ENCODE assay signal across 17 cellular contexts in the genomic region with DNA sequence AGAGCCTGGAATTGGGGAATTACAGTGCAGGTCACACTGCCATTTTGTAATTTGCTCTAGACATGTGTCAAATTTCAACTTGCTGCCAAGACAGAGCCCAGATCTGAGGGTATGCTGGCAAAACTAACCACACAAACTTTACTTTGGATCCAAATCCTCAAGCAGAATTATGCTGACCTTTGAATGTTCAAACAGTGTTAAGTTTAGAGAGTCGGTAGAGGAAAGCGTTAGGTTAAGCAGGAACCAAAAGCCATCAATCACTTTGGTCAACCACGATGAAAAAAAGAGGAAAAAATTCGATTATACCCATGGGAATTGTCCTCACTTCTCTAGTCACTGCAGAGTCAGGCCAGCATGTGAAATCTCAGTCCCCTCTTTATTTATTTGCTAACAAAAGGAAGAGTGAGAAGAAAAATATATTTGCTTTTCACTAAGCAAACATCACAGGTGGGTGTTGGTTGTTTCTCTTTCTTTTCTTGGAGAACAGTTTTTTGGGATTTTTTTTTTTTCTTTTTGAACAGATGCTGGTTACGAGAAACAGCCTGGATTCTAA.
A peak's percentile ranks its signal among the peaks of the same experiment; 100 is the strongest.
DNase-seq lines count a peak whose midpoint lies in the region; ATAC-seq and TF ChIP-seq lines count a peak whose summit lies in the region.
"Had no signal": no experiment of that assay in that cellular context is flagged by ENCODE, and none has a peak within 500 bp of the region (broad histone marks: within the 10 kb centered on the region; RNA-seq: fewer than 3 reads in every experiment).

No MANE protein-coding gene starts in this region.

- peaks cover 10% of the 10 kb centered on the region for H3K9me3 Mint-ChIP-seq in MCF 10A (ENCODE audit: unreplicated experiment)
- H3K9me3 Mint-ChIP-seq in WTC11, result 0 out of 2 replicates have a peak, but pooled peaks cover 6% of the 10 kb centered on the region
- no peaks in the 10 kb centered on the region for H3K9me3 Mint-ChIP-seq in type B pancreatic cell
- H3K9me3 Mint-ChIP-seq in nephron progenitor cell, result peaks cover 16% of the 10 kb centered on the region

- TF ChIP-seq POLR2A in breast epithelium (IDR thresholded peaks at IDR 0.05) (no peak), vagina (IDR thresholded peaks at IDR 0.05) (no peak)

- BruUV-seq in MCF 10A (replicated peaks; lab: Mats Ljungman, UMichigan), result no TSS peak

- peak in 1 of 2 donors; percentile 12 for TF ChIP-seq RAD21 in liver (IDR thresholded peaks at IDR 0.05)

- H3K9me3 ChIP-seq in breast epithelium (no peaks in the 10 kb centered on the region), liver (ENCODE audit: control insufficient read depth in 4 of 4, low read length in 3 of 4) (no peaks in the 10 kb centered on the region), vagina (no peaks in the 10 kb centered on the region)

- H3K27ac Mint-ChIP-seq in MCF 10A (ENCODE audit: low read depth, unreplicated experiment) (peak overlapping the region; percentile 14), WTC11 (peak overlapping the region; percentile 5; the same call in 1 of the 2 replicates), type B pancreatic cell (peak overlapping the region; percentile 3), nephron progenitor cell (no peak overlapping the region)
- H3K27ac Mint-ChIP-seq: CD8-positive, alpha-beta memory T cell; T-helper 17 cell had no signal

- in situ Hi-C loops in brain microvascular endothelial cell (cut with HindIII; ENCODE audit: low pct_ligation_motif_present, low sequenced_read_pairs), result no loop called here

- 17% methylated on average over 5 of the region's 5 CpGs for WGBS in liver

- H3K4me1 ChIP-seq in breast epithelium, result no peaks in the 10 kb centered on the region
- H3K4me1 ChIP-seq in liver (ENCODE audit: control insufficient read depth in 4 of 4, insufficient read depth in 4 of 4, low read length in 3 of 4), result peaks cover 2 to 14% (median 8%) of the 10 kb centered on the region in 4 donors
- peaks cover 8% of the 10 kb centered on the region for H3K4me1 ChIP-seq in vagina

- H3K9ac ChIP-seq in liver (ENCODE audit: low read depth in 1 of 2, low read length in 2 of 2), result no peak overlapping the region

- H3K27me3 ChIP-seq in breast epithelium, result no peaks in the 10 kb centered on the region
- no peaks in the 10 kb centered on the region for H3K27me3 ChIP-seq in liver (ENCODE audit: control insufficient read depth in 4 of 4, insufficient read depth in 4 of 4, low read length in 3 of 4)
- no peaks in the 10 kb centered on the region for H3K27me3 ChIP-seq in brain microvascular endothelial cell (replicated peaks)
- no peaks in the 10 kb centered on the region for H3K27me3 ChIP-seq in vagina
- H3K27me3 ChIP-seq: dorsolateral prefrontal cortex had no signal

- CTCF ChIA-PET in MCF 10A (lab: Yijun Ruan, JAX), result no interaction called here
- CTCF ChIA-PET in WTC11 (lab: Charles Lee), result no interaction called here

- DNase-seq in MCF 10A (ENCODE audit: unreplicated experiment) (no peak), breast epithelium (ENCODE audit: low spot score in 2 of 2) (no peak), WTC11 (ENCODE audit: low spot score) (no peak), type B pancreatic cell (ENCODE audit: extremely low spot score, unreplicated experiment) (no peak), brain microvascular endothelial cell (no peak), nephron progenitor cell (no peak), vagina (ENCODE audit: extremely low spot score in 2 of 2) (no peak)
- DNase-seq: activated CD4-positive, alpha-beta T cell treated with anti-CD3 and anti-CD28 coated beads for 1 hour; activated CD8-positive, alpha-beta memory T cell treated with anti-CD3 and anti-CD28 coated beads, Interleukin-2, amount 50 U/mL, for 4 hours; activated naive CD4-positive, alpha-beta T cell treated with Interleukin-2 at 50 U/mL for 16 hours; CD8-positive, alpha-beta memory T cell; dorsolateral prefrontal cortex; hippocampal formation; SHP77; T-helper 17 cell had no signal

- H3K27ac ChIP-seq in breast epithelium, result no peak overlapping the region
- peak overlapping the region in 1 of 2 donors; percentile 16 for H3K27ac ChIP-seq in liver (ENCODE audit: low read depth in 1 of 2, low read length in 2 of 2)
- no peak overlapping the region for H3K27ac ChIP-seq in brain microvascular endothelial cell
- H3K27ac ChIP-seq in vagina, result no peak overlapping the region

- POLR2A ChIA-PET in MCF 10A (lab: Yijun Ruan, JAX), result interaction anchor here (1.3 kb wide), 1 partner anchor 21 kb away, joined by 5 read pairs; no protein-coding TSS in a partner anchor
- POLR2A ChIA-PET in WTC11 (lab: Charles Lee), result no interaction called here

- intact Hi-C loops in MCF 10A (cut with micrococcal nuclease), result no loop called here
- intact Hi-C loops in breast epithelium (cut with DNase I; ENCODE audit: low total_unique reads), result no loop called here
- intact Hi-C loops in vagina (cut with DNase I), result no loop called here

- H3K36me3 Mint-ChIP-seq in MCF 10A (ENCODE audit: insufficient read depth, unreplicated experiment), result no peaks in the 10 kb centered on the region
- no peaks in the 10 kb centered on the region for H3K36me3 Mint-ChIP-seq in WTC11
- H3K36me3 Mint-ChIP-seq in type B pancreatic cell, result no peaks in the 10 kb centered on the region
- peaks cover 13% of the 10 kb centered on the region for H3K36me3 Mint-ChIP-seq in nephron progenitor cell (ENCODE audit: low read depth)
- H3K36me3 Mint-ChIP-seq: CD8-positive, alpha-beta memory T cell had no signal

- peaks cover 36% of the 10 kb centered on the region for H3K4me1 Mint-ChIP-seq in MCF 10A (ENCODE audit: insufficient read depth, unreplicated experiment)
- H3K4me1 Mint-ChIP-seq in WTC11, result peaks cover 44% of the 10 kb centered on the region
- H3K4me1 Mint-ChIP-seq in type B pancreatic cell (ENCODE audit: unreplicated experiment), result peaks cover 27% of the 10 kb centered on the region
- peaks cover 27% of the 10 kb centered on the region for H3K4me1 Mint-ChIP-seq in nephron progenitor cell
- H3K4me1 Mint-ChIP-seq: CD8-positive, alpha-beta memory T cell; T-helper 17 cell had no signal

- H3K36me3 ChIP-seq in breast epithelium, result no peaks in the 10 kb centered on the region
- H3K36me3 ChIP-seq in liver (ENCODE audit: control insufficient read depth in 4 of 4, insufficient read depth in 3 of 4, low read depth in 1 of 4, low read length in 3 of 4), result no peaks in the 10 kb centered on the region
- H3K36me3 ChIP-seq in brain microvascular endothelial cell (replicated peaks), result no peaks in the 10 kb centered on the region
- H3K36me3 ChIP-seq in vagina, result no peaks in the 10 kb centered on the region

- H3K27me3 Mint-ChIP-seq in MCF 10A (ENCODE audit: insufficient read depth, unreplicated experiment) (no peaks in the 10 kb centered on the region), WTC11 (ENCODE audit: low read depth) (no peaks in the 10 kb centered on the region), type B pancreatic cell (no peaks in the 10 kb centered on the region), nephron progenitor cell (ENCODE audit: low read depth, poor library complexity) (peaks cover 3% of the 10 kb centered on the region)

- TF ChIP-seq CTCF in MCF 10A (IDR thresholded peaks at IDR 0.05; ENCODE audit: unreplicated experiment), result no peak
- TF ChIP-seq CTCF in breast epithelium (IDR thresholded peaks at IDR 0.05), result no peak
- no peak for TF ChIP-seq CTCF in WTC11 (IDR thresholded peaks at IDR 0.05)
- TF ChIP-seq CTCF in liver (IDR thresholded peaks at IDR 0.05; ENCODE audit: low read depth, low read length, missing input control), result no peak
- no peak for TF ChIP-seq CTCF in type B pancreatic cell (conservative IDR thresholded peaks at IDR 0.05)
- TF ChIP-seq CTCF in brain microvascular endothelial cell (IDR thresholded peaks at IDR 0.05; ENCODE audit: low read depth, low read length, missing control alignments), result no peak
- TF ChIP-seq CTCF in nephron progenitor cell (IDR thresholded peaks at IDR 0.05), result no peak
- no peak for TF ChIP-seq CTCF in vagina (IDR thresholded peaks at IDR 0.05)

- H3K4me3 ChIP-seq in breast epithelium, result no peak overlapping the region
- no peak overlapping the region for H3K4me3 ChIP-seq in liver (ENCODE audit: low read depth in 1 of 3, low read length in 3 of 3)
- H3K4me3 ChIP-seq in brain microvascular endothelial cell (ENCODE audit: low read depth, low read length), result no peak overlapping the region
- no peak overlapping the region for H3K4me3 ChIP-seq in vagina
- H3K4me3 ChIP-seq: dorsolateral prefrontal cortex, GM12878 had no signal

- no peak for ATAC-seq in WTC11
- ATAC-seq: GM12878, T-helper 17 cell had no signal

- H3K4me3 Mint-ChIP-seq in MCF 10A (ENCODE audit: unreplicated experiment) (no peak overlapping the region), WTC11 (no peak overlapping the region), type B pancreatic cell (peak overlapping the region; percentile 54), nephron progenitor cell (no peak overlapping the region)
- H3K4me3 Mint-ChIP-seq: CD8-positive, alpha-beta memory T cell; T-helper 17 cell had no signal

TF ChIP-seq in WTC11, 78 proteins besides CTCF, POLR2A, EP300 and RAD21 (continues in another document):
- TF ChIP-seq NR3C1 (CRISPR knock-in tag; conservative IDR thresholded peaks at IDR 0.05; ENCODE audit: low read depth) (no peak), HMGA2 (CRISPR knock-in tag; IDR thresholded peaks at IDR 0.05) (no peak), GRHL2 (CRISPR knock-in tag; IDR thresholded peaks at IDR 0.05; ENCODE audit: insufficient replicate concordance, severe bottlenecking) (no peak), JAZF1 (CRISPR knock-in tag; IDR thresholded peaks at IDR 0.05) (no peak)

TF ChIP-seq in liver, 16 proteins besides CTCF, POLR2A, EP300 and RAD21 (continues in another document):
- TF ChIP-seq YY1 (IDR thresholded peaks at IDR 0.05) (peak; percentile 57), GABPA (IDR thresholded peaks at IDR 0.05 in 1 of 2, conservative IDR thresholded peaks at IDR 0.05 in 1 of 2) (no peak), TAF1 (conservative IDR thresholded peaks at IDR 0.05) (no peak), FOXA2 (IDR thresholded peaks at IDR 0.05) (no peak), HNF4A (conservative IDR thresholded peaks at IDR 0.05) (peak; percentile 24 to 37), RXRA (IDR thresholded peaks at IDR 0.05) (peak in 1 of 2 donors; percentile 31), SP1 (IDR thresholded peaks at IDR 0.05) (peak; percentile 19), JUND (IDR thresholded peaks at IDR 0.05) (peak in 1 of 2 donors; percentile 27)
- TF ChIP-seq, protein P1, sequence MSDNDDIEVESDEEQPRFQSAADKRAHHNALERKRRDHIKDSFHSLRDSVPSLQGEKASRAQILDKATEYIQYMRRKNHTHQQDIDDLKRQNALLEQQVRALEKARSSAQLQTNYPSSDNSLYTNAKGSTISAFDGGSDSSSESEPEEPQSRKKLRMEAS (IDR thresholded peaks at IDR 0.05), result no peak
- TF ChIP-seq, protein P2, sequence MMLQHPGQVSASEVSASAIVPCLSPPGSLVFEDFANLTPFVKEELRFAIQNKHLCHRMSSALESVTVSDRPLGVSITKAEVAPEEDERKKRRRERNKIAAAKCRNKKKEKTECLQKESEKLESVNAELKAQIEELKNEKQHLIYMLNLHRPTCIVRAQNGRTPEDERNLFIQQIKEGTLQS (IDR thresholded peaks at IDR 0.05), result no peak
